Comparison of ENCODE assay signal across 1 cellular context in the genomic region with DNA sequence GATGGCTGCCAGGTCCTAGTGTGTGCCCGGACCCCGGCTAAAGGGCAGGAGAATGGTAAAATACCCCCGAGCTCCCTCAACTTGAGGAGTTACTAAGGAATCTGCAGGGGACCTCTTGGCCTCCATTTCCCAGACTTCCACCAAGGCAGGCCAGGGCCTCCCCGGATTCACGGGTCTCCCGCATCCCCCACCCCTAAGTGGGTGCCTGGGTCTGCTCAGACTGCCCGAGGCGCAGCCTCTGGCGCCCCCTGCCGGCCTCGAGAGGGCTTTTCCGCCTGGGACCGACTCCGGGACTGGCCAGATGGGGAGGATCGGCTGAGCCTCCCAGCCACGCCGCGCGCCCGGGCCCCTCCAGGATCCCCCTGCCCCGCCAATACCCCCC.
TF ChIP-seq lines count a peak whose summit lies in the region.

No MANE protein-coding gene starts in this region.

TF ChIP-seq in IMR-90, 13 proteins besides CTCF, POLR2A, EP300 and RAD21 (continued from another document):
- no peak for TF ChIP-seq RCOR1 (IDR thresholded peaks at IDR 0.05; ENCODE audit: insufficient replicate concordance, low read length)
- peak; percentile 40; the same call in 1 of the 2 replicates for TF ChIP-seq SMC3 (IDR thresholded peaks at IDR 0.05; ENCODE audit: low read depth, low read length)
- TF ChIP-seq USF2 (IDR thresholded peaks at IDR 0.05; ENCODE audit: low read depth, low read length), result no peak
- TF ChIP-seq CEBPB (IDR thresholded peaks at IDR 0.05; ENCODE audit: low read depth, low read length), result no peak
- no peak for TF ChIP-seq NFE2L2 (IDR thresholded peaks at IDR 0.05; ENCODE audit: low read depth, low read length)
